In the genomic region with DNA sequence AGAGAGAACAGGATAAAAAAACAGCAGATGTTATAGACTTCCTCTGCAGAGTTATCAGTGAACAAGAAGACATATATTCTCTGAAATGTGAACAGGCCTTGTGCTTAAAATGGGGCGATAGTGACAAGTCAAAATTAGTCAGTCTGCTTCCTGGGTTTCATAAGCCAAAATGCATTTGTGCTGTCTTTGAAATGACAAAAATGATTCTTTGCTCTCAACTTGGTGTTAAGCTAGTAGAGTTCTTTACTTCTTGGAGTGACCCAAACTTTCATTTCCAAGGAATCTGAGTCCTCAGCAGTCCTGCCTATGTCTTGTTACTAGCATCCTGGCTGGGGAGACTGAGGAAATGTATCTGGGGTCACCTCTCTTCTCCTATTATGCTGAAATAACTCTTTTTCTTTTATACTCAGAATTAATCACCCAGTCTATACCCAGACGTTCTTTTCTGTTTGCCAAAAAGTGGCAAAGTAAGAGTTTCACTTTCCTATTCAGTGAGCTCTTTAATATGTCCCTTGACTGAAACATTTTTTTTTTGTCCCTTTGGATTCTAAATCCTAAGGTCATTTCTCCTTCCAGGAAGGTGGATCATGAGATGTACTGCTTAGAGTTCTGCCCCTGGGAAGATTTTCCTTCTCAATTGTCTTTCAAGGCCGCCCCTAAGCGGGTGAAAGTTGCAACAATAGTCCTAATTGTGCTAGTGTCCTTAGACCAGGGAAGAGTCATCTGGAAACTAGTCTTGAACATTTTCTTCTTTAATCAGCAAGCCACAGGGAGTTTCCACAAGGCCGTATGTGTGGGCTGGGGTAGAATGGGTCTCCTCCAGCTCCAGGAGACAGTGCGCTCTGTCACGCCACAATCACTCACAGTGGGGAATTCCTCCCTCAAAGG, we compare ENCODE assay signal across 9 cellular contexts. TPM values are rescaled to one million over a fixed set of nuclear protein-coding genes. Genes with fewer than 3 reads are reported as not detected.
DNase-seq lines count a peak whose midpoint lies in the region; ATAC-seq and TF ChIP-seq lines count a peak whose summit lies in the region.
"Had no signal": no experiment of that assay in that cellular context is flagged by ENCODE, and none has a peak within 500 bp of the region (broad histone marks: within the 10 kb centered on the region; RNA-seq: fewer than 3 reads in every experiment).

No MANE protein-coding gene starts in this region.

- TF ChIP-seq CTCF in mammary epithelial cell (conservative IDR thresholded peaks at IDR 0.05 in 1 of 2, IDR thresholded peaks at IDR 0.05 in 1 of 2; ENCODE audit: extremely low read depth in 1 of 2, insufficient read depth in 1 of 2, low read depth in 1 of 2, low read length in 2 of 2) = no peak
- no peak for TF ChIP-seq CTCF in MCF 10A (IDR thresholded peaks at IDR 0.05; ENCODE audit: unreplicated experiment)
- no peak for TF ChIP-seq CTCF in foreskin fibroblast (IDR thresholded peaks at IDR 0.05; ENCODE audit: low read depth, low read length)
- TF ChIP-seq CTCF in progenitor cell of endocrine pancreas (IDR thresholded peaks at IDR 0.05; ENCODE audit: unreplicated experiment) = no peak

- DNase-seq in mammary epithelial cell (peak; percentile 94), MCF 10A (ENCODE audit: unreplicated experiment) (no peak), HCEC 1CT (no peak), foreskin fibroblast (no peak), progenitor cell of endocrine pancreas (ENCODE audit: low spot score, unreplicated experiment) (no peak)
- DNase-seq in activated CD8-positive, alpha-beta memory T cell treated with anti-CD3 and anti-CD28 coated beads, Interleukin-2, amount 50 U/mL, for 24 hours (ENCODE audit: extremely low read depth) = peak; percentile 40
- DNase-seq: lower lobe of right lung had no signal

- H3K4me2 ChIP-seq in mammary epithelial cell (ENCODE audit: insufficient read depth, low read depth, low read length) = peak overlapping the region; percentile 50

- peak; percentile 77 for ATAC-seq in HG03108 (IDR thresholded peaks at IDR 0.05; ENCODE audit: unreplicated experiment)

- H3K36me3 ChIP-seq in mammary epithelial cell (ENCODE audit: insufficient read depth, low read length) = no peaks in the 10 kb centered on the region
- H3K36me3 ChIP-seq: lower lobe of right lung had no signal

- no peak overlapping the region for H3K27ac Mint-ChIP-seq in MCF 10A (ENCODE audit: low read depth, unreplicated experiment)
- H3K27ac Mint-ChIP-seq in progenitor cell of endocrine pancreas = no peak overlapping the region

- WGBS in mammary epithelial cell (ENCODE audit: low coverage, missing lambda C conversion rate) = 24% methylated on average over 7 of the region's 7 CpGs

- no peak overlapping the region for H3K9ac ChIP-seq in mammary epithelial cell (ENCODE audit: insufficient read depth, low read length)

- H3K27me3 Mint-ChIP-seq in MCF 10A (ENCODE audit: insufficient read depth, unreplicated experiment) (no peaks in the 10 kb centered on the region), progenitor cell of endocrine pancreas (peaks cover 5% of the 10 kb centered on the region)

- H3K27me3 ChIP-seq in mammary epithelial cell (ENCODE audit: insufficient read depth, low read length) = no peaks in the 10 kb centered on the region

- dilution Hi-C loops in mammary epithelial cell (cut with HindIII; ENCODE audit: low sequenced_read_pairs) = no loop called here

- H3K9me3 ChIP-seq in mammary epithelial cell (replicated peaks; ENCODE audit: insufficient read depth, low read length) = no peaks in the 10 kb centered on the region
- H3K9me3 ChIP-seq: lower lobe of right lung had no signal

- in situ Hi-C loops in mammary epithelial cell (cut with MboI; ENCODE audit: low sequenced_read_pairs in 2 of 2) = no loop called here

- BruUV-seq in mammary epithelial cell (replicated peaks; lab: Mats Ljungman, UMichigan) = no TSS peak
- BruUV-seq in MCF 10A (replicated peaks; lab: Mats Ljungman, UMichigan) = no TSS peak

- no peaks in the 10 kb centered on the region for H4K20me1 ChIP-seq in mammary epithelial cell (ENCODE audit: insufficient read depth, low read length)

- peaks cover 11% of the 10 kb centered on the region for H3K4me1 ChIP-seq in mammary epithelial cell (ENCODE audit: insufficient read depth, low read length)

- intact Hi-C loops in mammary epithelial cell (cut with micrococcal nuclease) (no loop called here), MCF 10A (cut with micrococcal nuclease) (no loop called here)

- H3K4me1 Mint-ChIP-seq in MCF 10A (ENCODE audit: insufficient read depth, unreplicated experiment) (no peaks in the 10 kb centered on the region), progenitor cell of endocrine pancreas (ENCODE audit: low read depth) (peaks cover 3% of the 10 kb centered on the region)

- H2AFZ ChIP-seq in mammary epithelial cell (ENCODE audit: low read depth, low read length) = peak overlapping the region; percentile 69

- no peaks in the 10 kb centered on the region for H3K9me3 Mint-ChIP-seq in MCF 10A (ENCODE audit: unreplicated experiment)
- H3K9me3 Mint-ChIP-seq in progenitor cell of endocrine pancreas (ENCODE audit: low read depth) = peaks cover 3% of the 10 kb centered on the region

- H3K27ac ChIP-seq in mammary epithelial cell (ENCODE audit: insufficient read depth, low read depth, low read length) = peak overlapping the region; percentile 36
- H3K27ac ChIP-seq in skin epidermis = peak overlapping the region in 16 of 21 experiments; percentile 3 to 88 (median 39)
- H3K27ac ChIP-seq: lower lobe of right lung had no signal

- POLR2A ChIA-PET in MCF 10A (lab: Yijun Ruan, JAX) = no interaction called here

- H3K4me3 ChIP-seq in mammary epithelial cell (replicated peaks in 1 of 3; ENCODE audit: insufficient read depth in 1 of 3, low read depth in 2 of 3, low read length in 3 of 3) (no peak overlapping the region), skin epidermis (no peak overlapping the region), foreskin fibroblast (ENCODE audit: low read depth in 1 of 2, low read length in 2 of 2) (no peak overlapping the region)
- H3K4me3 ChIP-seq: lower lobe of right lung had no signal

- no peaks in the 10 kb centered on the region for H3K79me2 ChIP-seq in mammary epithelial cell (ENCODE audit: insufficient read depth, low read length)

- CTCF ChIA-PET in mammary epithelial cell (lab: Charles Lee; ENCODE audit: low non-redundant PET) (interaction anchor here (0.6 kb wide), 1 partner anchor 80 kb away, joined by 3 read pairs; no protein-coding TSS in a partner anchor), MCF 10A (lab: Yijun Ruan, JAX) (interaction anchor here (0.6 kb wide), 1 partner anchor 86 kb away, joined by 7 read pairs; no protein-coding TSS in a partner anchor)

- no peaks in the 10 kb centered on the region for H3K36me3 Mint-ChIP-seq in MCF 10A (ENCODE audit: insufficient read depth, unreplicated experiment)
- H3K36me3 Mint-ChIP-seq in progenitor cell of endocrine pancreas (ENCODE audit: insufficient read depth) = no peaks in the 10 kb centered on the region

- H3K4me3 Mint-ChIP-seq in MCF 10A (ENCODE audit: unreplicated experiment) (no peak overlapping the region), progenitor cell of endocrine pancreas (ENCODE audit: low read depth) (no peak overlapping the region)

RNA-seq across cellular contexts. Expression of gene RDX, which starts 52.9 kb away (rescaled TPM):
- 100 to 1,000 TPM in 1 of 2 donors, 10 to 100 TPM in 1; 64.8 to 116 TPM for total RNA-seq in mammary epithelial cell
- polyA plus RNA-seq in mammary epithelial cell = 62.9 TPM
- polyA minus RNA-seq in mammary epithelial cell = 111 TPM
- total RNA-seq in MCF 10A (2022) = 132 and 145 TPM in 2 replicates
- total RNA-seq in progenitor cell of endocrine pancreas = 89.6 and 92.8 TPM in 2 replicates

Comparison
In these comparisons a context has a peak if more than half of its experiments do, and no peak if none do; other contexts are left out.
1. DNase-seq: peak in mammary epithelial cell (single experiment) and activated CD8-positive, alpha-beta memory T cell treated with anti-CD3 and anti-CD28 coated beads, Interleukin-2, amount 50 U/mL, for 24 hours (single experiment); none in MCF 10A (single experiment), HCEC 1CT (single experiment), foreskin fibroblast (0 of 2) and progenitor cell of endocrine pancreas (single experiment).